25 cellular contexts compared by ENCODE assay signal in genomic region chr6:3765415-3765814, GRCh38. TPM values are rescaled to one million over a fixed set of nuclear protein-coding genes. Genes with fewer than 3 reads are reported as not detected.
"Had no signal": no experiment of that assay in that cellular context is flagged by ENCODE, and none has a peak within 500 bp of the region (broad histone marks: within the 10 kb centered on the region; RNA-seq: fewer than 3 reads in every experiment).

No MANE protein-coding gene starts in this region.

- ATAC-seq: activated CD8-positive, alpha-beta memory T cell treated with anti-CD3 and anti-CD28 coated beads, Interleukin-2, amount 10 ng/mL, durations not matched to agents 7 days and 5 days; activated CD8-positive, alpha-beta T cell treated with anti-CD3 and anti-CD28 coated beads for 36 hours; body of pancreas; foreskin keratinocyte; left lobe of liver; lower lobe of right lung; naive thymus-derived CD8-positive, alpha-beta T cell; stimulated activated effector memory CD8-positive, alpha-beta T cell treated with anti-CD3 and anti-CD28 coated beads, Interleukin-12 subunit alpha, Interleukin-12 subunit beta, amount 100 ng/mL, for 72 hours; T-helper 17 cell had no signal

- H3K36me3 ChIP-seq: lower lobe of right lung, neural progenitor cell, upper lobe of left lung had no signal

- H3K9ac ChIP-seq: neural progenitor cell had no signal

- H3K4me3 ChIP-seq: body of pancreas, lower lobe of right lung, neural progenitor cell, skin epidermis, upper lobe of left lung had no signal

- H3K4me2 ChIP-seq: neural progenitor cell had no signal

- H3K27ac Mint-ChIP-seq: activated CD4-positive, alpha-beta T cell treated with anti-CD3 and anti-CD28 coated beads, Interleukin-2, amount 10 ng/mL, durations not matched to agents 7 days and 5 days; activated CD8-positive, alpha-beta memory T cell treated with anti-CD3 and anti-CD28 coated beads, Interleukin-2, amount 10 ng/mL, durations not matched to agents 7 days and 5 days; activated CD8-positive, alpha-beta T cell treated with anti-CD3 and anti-CD28 coated beads for 36 hours; activated naive CD4-positive, alpha-beta T cell treated with anti-CD3 and anti-CD28 coated beads, Interleukin-2, amount 10 ng/mL, durations not matched to agents 7 days and 5 days; dendritic cell treated with granulocyte-macrophage colony-stimulating factor and Interleukin-4, amounts not matched to agents 40 ng/mL and 50 ng/mL, for 4 days; naive thymus-derived CD8-positive, alpha-beta T cell; neural progenitor cell; progenitor cell of endocrine pancreas; stimulated activated effector memory CD8-positive, alpha-beta T cell treated with anti-CD3 and anti-CD28 coated beads, Interleukin-12 subunit alpha, Interleukin-12 subunit beta, amount 100 ng/mL, for 72 hours; T-helper 17 cell had no signal

- H2AFZ ChIP-seq: neural progenitor cell had no signal

- H3K4me1 Mint-ChIP-seq: activated CD4-positive, alpha-beta T cell treated with anti-CD3 and anti-CD28 coated beads, Interleukin-2, amount 10 ng/mL, durations not matched to agents 7 days and 5 days; activated CD8-positive, alpha-beta memory T cell treated with anti-CD3 and anti-CD28 coated beads, Interleukin-2, amount 10 ng/mL, durations not matched to agents 7 days and 5 days; activated naive CD4-positive, alpha-beta T cell treated with anti-CD3 and anti-CD28 coated beads, Interleukin-2, amount 10 ng/mL, durations not matched to agents 7 days and 5 days; T-helper 17 cell had no signal

- H3K36me3 Mint-ChIP-seq: activated CD8-positive, alpha-beta memory T cell treated with anti-CD3 and anti-CD28 coated beads, Interleukin-2, amount 10 ng/mL, durations not matched to agents 7 days and 5 days; activated naive CD4-positive, alpha-beta T cell treated with anti-CD3 and anti-CD28 coated beads, Interleukin-2, amount 10 ng/mL, durations not matched to agents 7 days and 5 days; naive thymus-derived CD8-positive, alpha-beta T cell; neural progenitor cell; stimulated activated effector memory CD8-positive, alpha-beta T cell treated with anti-CD3 and anti-CD28 coated beads, Interleukin-12 subunit alpha, Interleukin-12 subunit beta, amount 100 ng/mL, for 72 hours had no signal

- DNase-seq: activated CD4-positive, alpha-beta T cell treated with anti-CD3 and anti-CD28 coated beads, Interleukin-2, amount 10 ng/mL, durations not matched to agents 7 days and 5 days; activated CD4-positive, CD25-positive, alpha-beta regulatory T cell treated with anti-CD3 and anti-CD28 coated beads, Interleukin-2, amount 50 U/mL, for 72 hours; activated CD8-positive, alpha-beta memory T cell treated with anti-CD3 and anti-CD28 coated beads, Interleukin-2, amount 10 ng/mL, durations not matched to agents 7 days and 5 days; activated CD8-positive, alpha-beta T cell treated with anti-CD3 and anti-CD28 coated beads for 36 hours; activated effector memory CD4-positive, alpha-beta T cell treated with anti-CD3 and anti-CD28 coated beads, Interleukin-2, amount 50 U/mL, for 16 hours; activated naive CD4-positive, alpha-beta T cell treated with anti-CD3 and anti-CD28 coated beads, Interleukin-2, amount 10 ng/mL, durations not matched to agents 7 days and 5 days; activated T-cell treated with anti-CD3 and anti-CD28 coated beads for 4 hours; body of pancreas; effector CD8-positive, alpha-beta T cell; foreskin keratinocyte; lower lobe of right lung; mesendoderm; naive thymus-derived CD8-positive, alpha-beta T cell; retina; stimulated activated CD4-positive, alpha-beta T cell treated with anti-CD3 and anti-CD28 coated beads, Interleukin-2, amount 100 ng/mL, for 24 hours; SW 1271; T-helper 17 cell; upper lobe of left lung had no signal

- H3K9me3 ChIP-seq: body of pancreas, lower lobe of right lung, upper lobe of left lung had no signal

- H3K4me1 ChIP-seq: body of pancreas had no signal

- H3K27ac ChIP-seq: body of pancreas, foreskin keratinocyte, lower lobe of right lung, neural progenitor cell, upper lobe of left lung, VCaP had no signal

- H3K9me3 Mint-ChIP-seq: activated CD4-positive, alpha-beta T cell treated with anti-CD3 and anti-CD28 coated beads, Interleukin-2, amount 10 ng/mL, durations not matched to agents 7 days and 5 days; activated CD8-positive, alpha-beta T cell treated with anti-CD3 and anti-CD28 coated beads for 36 hours; activated naive CD4-positive, alpha-beta T cell treated with anti-CD3 and anti-CD28 coated beads, Interleukin-2, amount 10 ng/mL, durations not matched to agents 7 days and 5 days; dendritic cell treated with granulocyte-macrophage colony-stimulating factor and Interleukin-4, amounts not matched to agents 40 ng/mL and 50 ng/mL, for 4 days; naive thymus-derived CD8-positive, alpha-beta T cell; stimulated activated effector memory CD8-positive, alpha-beta T cell treated with anti-CD3 and anti-CD28 coated beads, Interleukin-12 subunit alpha, Interleukin-12 subunit beta, amount 100 ng/mL, for 72 hours had no signal

- H3K27me3 ChIP-seq: body of pancreas, foreskin keratinocyte, neural progenitor cell, upper lobe of left lung had no signal

- H3K4me3 Mint-ChIP-seq: activated CD4-positive, alpha-beta T cell treated with anti-CD3 and anti-CD28 coated beads, Interleukin-2, amount 10 ng/mL, durations not matched to agents 7 days and 5 days; activated CD8-positive, alpha-beta memory T cell treated with anti-CD3 and anti-CD28 coated beads, Interleukin-2, amount 10 ng/mL, durations not matched to agents 7 days and 5 days; activated CD8-positive, alpha-beta T cell treated with anti-CD3 and anti-CD28 coated beads for 36 hours; activated naive CD4-positive, alpha-beta T cell treated with anti-CD3 and anti-CD28 coated beads, Interleukin-2, amount 10 ng/mL, durations not matched to agents 7 days and 5 days; dendritic cell treated with granulocyte-macrophage colony-stimulating factor and Interleukin-4, amounts not matched to agents 40 ng/mL and 50 ng/mL, for 4 days; naive thymus-derived CD8-positive, alpha-beta T cell; neural progenitor cell; stimulated activated effector memory CD8-positive, alpha-beta T cell treated with anti-CD3 and anti-CD28 coated beads, Interleukin-12 subunit alpha, Interleukin-12 subunit beta, amount 100 ng/mL, for 72 hours; T-helper 17 cell had no signal

RNA-seq across cellular contexts. Expression of gene PXDC1, which starts 13.9 kb away (rescaled TPM):
- polyA plus RNA-seq: naive thymus-derived CD8-positive, alpha-beta T cell had no signal
